In the genomic region with DNA sequence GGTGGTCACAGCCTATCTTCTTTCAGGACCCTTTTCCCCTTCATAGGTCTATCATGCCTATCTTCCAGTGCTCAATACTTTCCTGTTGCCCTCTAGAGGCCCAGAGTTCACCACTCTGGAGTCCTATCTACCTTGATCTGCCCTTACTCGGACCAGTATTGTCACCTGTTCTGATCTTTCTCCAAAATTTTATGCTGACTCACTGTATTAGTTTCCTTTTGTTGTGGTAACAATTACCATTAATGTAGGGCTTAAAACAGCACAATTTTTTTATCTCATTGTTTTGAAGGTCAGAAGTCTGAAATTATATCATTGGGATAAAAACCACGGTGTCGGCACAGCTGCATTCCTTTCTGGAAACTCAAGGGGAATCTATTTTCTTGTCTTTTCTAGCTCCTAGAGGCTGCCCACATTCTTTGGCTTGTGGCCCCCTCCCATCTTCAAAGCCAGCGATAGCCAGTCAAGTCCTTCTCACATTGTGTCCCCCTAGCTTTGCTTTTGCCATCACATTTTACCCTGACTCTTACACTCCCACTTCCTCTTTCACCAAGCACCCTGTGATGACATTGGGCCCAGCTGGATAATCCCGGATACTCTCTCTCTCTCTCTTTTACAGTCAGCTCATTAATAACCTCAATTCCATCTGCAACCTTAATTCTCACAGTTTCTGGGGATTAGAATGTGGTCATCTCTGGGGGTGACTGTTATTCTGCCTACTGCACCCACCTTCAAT, we compare ENCODE assay signal across 1 cellular context.
TF ChIP-seq lines count a peak whose summit lies in the region.

No MANE protein-coding gene starts in this region.

TF ChIP-seq in K562, 482 proteins besides CTCF, POLR2A, EP300 and RAD21 (continued from another document):
- TF ChIP-seq TAF15 (IDR thresholded peaks at IDR 0.05; ENCODE audit: low read depth, low read length) = no peak
